Comparison of ENCODE assay signal across 1 cellular context in the genomic region with DNA sequence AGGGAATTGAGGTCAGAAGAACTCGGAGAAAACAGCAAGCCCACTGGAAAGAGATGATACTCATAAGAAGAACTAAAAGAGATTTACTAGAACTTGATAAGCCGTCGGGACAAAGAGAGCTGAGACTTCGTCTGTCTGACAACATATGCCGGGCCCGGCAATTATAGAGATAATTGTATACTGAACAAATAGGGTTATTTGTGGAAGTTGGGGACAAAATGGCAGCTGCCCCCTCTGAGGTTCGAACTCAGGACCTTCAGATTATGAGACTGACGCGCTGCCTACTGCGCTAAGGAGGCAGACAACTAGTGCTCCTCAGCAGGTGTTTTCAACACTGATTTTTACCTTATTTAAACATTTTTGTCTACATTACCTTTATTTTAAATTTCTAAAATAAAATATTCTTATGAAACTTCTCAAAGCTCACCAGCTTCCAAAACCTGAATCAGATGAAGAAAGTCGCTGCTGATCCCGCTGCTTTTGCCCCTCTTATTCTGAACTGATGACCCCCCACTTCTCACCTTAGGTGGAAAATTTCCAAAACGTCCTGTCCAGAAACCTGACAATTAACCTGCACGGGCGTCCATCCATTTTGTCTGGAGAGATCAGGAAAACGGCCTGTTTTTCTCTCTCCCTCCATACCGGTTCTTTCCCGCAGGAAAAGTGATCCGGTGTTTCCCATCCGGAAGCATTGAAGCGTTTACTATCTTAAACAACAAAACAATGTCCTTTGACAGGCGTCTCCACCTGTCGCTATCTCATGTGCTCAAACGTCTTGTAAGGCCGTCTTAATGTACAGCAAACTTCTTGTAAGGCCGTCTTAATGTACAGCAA.
TF ChIP-seq lines count a peak whose summit lies in the region.

No MANE protein-coding gene starts in this region.

TF ChIP-seq in K562, 482 proteins besides CTCF, POLR2A, EP300 and RAD21 (continued from another document and continues in another):
- TF ChIP-seq ZSCAN32 (CRISPR knock-in tag; IDR thresholded peaks at IDR 0.05) (no peak), NRF1 (conservative IDR thresholded peaks at IDR 0.05 in 1 of 2, IDR thresholded peaks at IDR 0.05 in 1 of 2) (no peak), RCOR1 (IDR thresholded peaks at IDR 0.05; ENCODE audit: borderline replicate concordance in 1 of 2, low read depth in 2 of 2, low read length in 2 of 2) (peak in 1 of 2 experiments; percentile 77; a peak in 2 of 4 replicates), SOX6 (IDR thresholded peaks at IDR 0.05) (peak; percentile 84), ZNF696 (CRISPR knock-in tag; conservative IDR thresholded peaks at IDR 0.05) (no peak), ZNF76 (CRISPR knock-in tag; IDR thresholded peaks at IDR 0.05; ENCODE audit: borderline replicate concordance) (no peak), ZBTB17 (CRISPR knock-in tag; IDR thresholded peaks at IDR 0.05) (no peak), TSC22D4 (tag; IDR thresholded peaks at IDR 0.05) (no peak), TOE1 (IDR thresholded peaks at IDR 0.05; ENCODE audit: borderline replicate concordance) (no peak; the same call in 1 of the 2 replicates), TOE1 (CRISPR knock-in tag; IDR thresholded peaks at IDR 0.05; ENCODE audit: borderline replicate concordance, low read depth) (no peak), SIRT6 (IDR thresholded peaks at IDR 0.05; ENCODE audit: low read depth, low read length) (no peak), TCF7 (IDR thresholded peaks at IDR 0.05; ENCODE audit: borderline replicate concordance) (no peak), ZNF121 (CRISPR knock-in tag; conservative IDR thresholded peaks at IDR 0.05) (no peak), KAT7 (CRISPR knock-in tag; IDR thresholded peaks at IDR 0.05; ENCODE audit: borderline replicate concordance) (peak; percentile 65; the same call in 1 of the 2 replicates), RBM39 (optimal IDR thresholded peaks at IDR 0.05; ENCODE audit: low read depth, low read length) (no peak), BCOR (IDR thresholded peaks at IDR 0.05) (peak; percentile 48; the same call in 1 of the 2 replicates), FOXK2 (conservative IDR thresholded peaks at IDR 0.05 in 1 of 2, IDR thresholded peaks at IDR 0.05 in 1 of 2; ENCODE audit: low read depth in 2 of 2) (peak in 1 of 2 experiments; percentile 83; a peak in 2 of 4 replicates), MECOM (CRISPR knock-in tag; IDR thresholded peaks at IDR 0.05) (peak; percentile 56; the same call in 1 of the 2 replicates), ETV1 (tag; conservative IDR thresholded peaks at IDR 0.05; ENCODE audit: low read depth) (0 out of 2 replicates have a peak, but pooled peaks have one; percentile 29), MYNN (IDR thresholded peaks at IDR 0.05) (0 out of 2 replicates have a peak, but pooled peaks have one; percentile 37), MYNN (CRISPR knock-in tag; IDR thresholded peaks at IDR 0.05) (no peak), TBP (optimal IDR thresholded peaks at IDR 0.05; ENCODE audit: low read depth, low read length) (peak; percentile 100), ZNF764 (CRISPR knock-in tag; IDR thresholded peaks at IDR 0.05; ENCODE audit: low read depth) (peak; percentile 66; the same call in 1 of the 2 replicates), ZBTB33 (CRISPR knock-in tag; IDR thresholded peaks at IDR 0.05) (peak; percentile 71), CCAR2 (IDR thresholded peaks at IDR 0.05; ENCODE audit: low read depth, low read length) (no peak), NFIX (CRISPR knock-in tag; IDR thresholded peaks at IDR 0.05; ENCODE audit: low read depth) (no peak), SNIP1 (IDR thresholded peaks at IDR 0.05; ENCODE audit: low read depth) (no peak), SRSF9 (IDR thresholded peaks at IDR 0.05; ENCODE audit: borderline replicate concordance, low read depth, low read length) (no peak), E2F3 (CRISPR knock-in tag; IDR thresholded peaks at IDR 0.05) (no peak), PTBP1 (IDR thresholded peaks at IDR 0.05; ENCODE audit: low read depth, low read length) (no peak), NCOA2 (IDR thresholded peaks at IDR 0.05; ENCODE audit: partially characterized antibody in 2 of 2) (peak in 1 of 2 experiments; percentile 89), TAF1 (IDR thresholded peaks at IDR 0.05; ENCODE audit: control insufficient read depth, extremely low read depth, insufficient read depth, low read length, severe bottlenecking) (no peak), SREBF1 (IDR thresholded peaks at IDR 0.05; ENCODE audit: borderline replicate concordance, low read depth, low read length) (peak; percentile 70; the same call in 1 of the 2 replicates), ZNF780A (CRISPR knock-in tag; IDR thresholded peaks at IDR 0.05) (no peak)
- TF ChIP-seq, protein P1, sequence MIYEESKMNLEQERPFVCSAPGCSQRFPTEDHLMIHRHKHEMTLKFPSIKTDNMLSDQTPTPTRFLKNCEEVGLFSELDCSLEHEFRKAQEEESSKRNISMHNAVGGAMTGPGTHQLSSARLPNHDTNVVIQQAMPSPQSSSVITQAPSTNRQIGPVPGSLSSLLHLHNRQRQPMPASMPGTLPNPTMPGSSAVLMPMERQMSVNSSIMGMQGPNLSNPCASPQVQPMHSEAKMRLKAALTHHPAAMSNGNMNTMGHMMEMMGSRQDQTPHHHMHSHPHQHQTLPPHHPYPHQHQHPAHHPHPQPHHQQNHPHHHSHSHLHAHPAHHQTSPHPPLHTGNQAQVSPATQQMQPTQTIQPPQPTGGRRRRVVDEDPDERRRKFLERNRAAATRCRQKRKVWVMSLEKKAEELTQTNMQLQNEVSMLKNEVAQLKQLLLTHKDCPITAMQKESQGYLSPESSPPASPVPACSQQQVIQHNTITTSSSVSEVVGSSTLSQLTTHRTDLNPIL (CRISPR knock-in tag; IDR thresholded peaks at IDR 0.05), result no peak
- TF ChIP-seq, protein P2, sequence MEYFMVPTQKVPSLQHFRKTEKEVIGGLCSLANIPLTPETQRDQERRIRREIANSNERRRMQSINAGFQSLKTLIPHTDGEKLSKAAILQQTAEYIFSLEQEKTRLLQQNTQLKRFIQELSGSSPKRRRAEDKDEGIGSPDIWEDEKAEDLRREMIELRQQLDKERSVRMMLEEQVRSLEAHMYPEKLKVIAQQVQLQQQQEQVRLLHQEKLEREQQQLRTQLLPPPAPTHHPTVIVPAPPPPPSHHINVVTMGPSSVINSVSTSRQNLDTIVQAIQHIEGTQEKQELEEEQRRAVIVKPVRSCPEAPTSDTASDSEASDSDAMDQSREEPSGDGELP (CRISPR knock-in tag; IDR thresholded peaks at IDR 0.05; ENCODE audit: borderline replicate concordance), result no peak
- TF ChIP-seq, protein P3, sequence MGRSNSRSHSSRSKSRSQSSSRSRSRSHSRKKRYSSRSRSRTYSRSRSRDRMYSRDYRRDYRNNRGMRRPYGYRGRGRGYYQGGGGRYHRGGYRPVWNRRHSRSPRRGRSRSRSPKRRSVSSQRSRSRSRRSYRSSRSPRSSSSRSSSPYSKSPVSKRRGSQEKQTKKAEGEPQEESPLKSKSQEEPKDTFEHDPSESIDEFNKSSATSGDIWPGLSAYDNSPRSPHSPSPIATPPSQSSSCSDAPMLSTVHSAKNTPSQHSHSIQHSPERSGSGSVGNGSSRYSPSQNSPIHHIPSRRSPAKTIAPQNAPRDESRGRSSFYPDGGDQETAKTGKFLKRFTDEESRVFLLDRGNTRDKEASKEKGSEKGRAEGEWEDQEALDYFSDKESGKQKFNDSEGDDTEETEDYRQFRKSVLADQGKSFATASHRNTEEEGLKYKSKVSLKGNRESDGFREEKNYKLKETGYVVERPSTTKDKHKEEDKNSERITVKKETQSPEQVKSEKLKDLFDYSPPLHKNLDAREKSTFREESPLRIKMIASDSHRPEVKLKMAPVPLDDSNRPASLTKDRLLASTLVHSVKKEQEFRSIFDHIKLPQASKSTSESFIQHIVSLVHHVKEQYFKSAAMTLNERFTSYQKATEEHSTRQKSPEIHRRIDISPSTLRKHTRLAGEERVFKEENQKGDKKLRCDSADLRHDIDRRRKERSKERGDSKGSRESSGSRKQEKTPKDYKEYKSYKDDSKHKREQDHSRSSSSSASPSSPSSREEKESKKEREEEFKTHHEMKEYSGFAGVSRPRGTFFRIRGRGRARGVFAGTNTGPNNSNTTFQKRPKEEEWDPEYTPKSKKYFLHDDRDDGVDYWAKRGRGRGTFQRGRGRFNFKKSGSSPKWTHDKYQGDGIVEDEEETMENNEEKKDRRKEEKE (IDR thresholded peaks at IDR 0.05; ENCODE audit: borderline replicate concordance in 1 of 2, control insufficient read depth in 1 of 2, low read depth in 2 of 2, low read length in 1 of 2), result 0 out of 4 replicates have a peak, but pooled peaks of 1 of the 2 experiments have one; percentile 77
- TF ChIP-seq, protein P4, sequence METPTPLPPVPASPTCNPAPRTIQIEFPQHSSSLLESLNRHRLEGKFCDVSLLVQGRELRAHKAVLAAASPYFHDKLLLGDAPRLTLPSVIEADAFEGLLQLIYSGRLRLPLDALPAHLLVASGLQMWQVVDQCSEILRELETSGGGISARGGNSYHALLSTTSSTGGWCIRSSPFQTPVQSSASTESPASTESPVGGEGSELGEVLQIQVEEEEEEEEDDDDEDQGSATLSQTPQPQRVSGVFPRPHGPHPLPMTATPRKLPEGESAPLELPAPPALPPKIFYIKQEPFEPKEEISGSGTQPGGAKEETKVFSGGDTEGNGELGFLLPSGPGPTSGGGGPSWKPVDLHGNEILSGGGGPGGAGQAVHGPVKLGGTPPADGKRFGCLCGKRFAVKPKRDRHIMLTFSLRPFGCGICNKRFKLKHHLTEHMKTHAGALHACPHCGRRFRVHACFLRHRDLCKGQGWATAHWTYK (CRISPR knock-in tag; IDR thresholded peaks at IDR 0.05), result no peak
- TF ChIP-seq, protein P5, sequence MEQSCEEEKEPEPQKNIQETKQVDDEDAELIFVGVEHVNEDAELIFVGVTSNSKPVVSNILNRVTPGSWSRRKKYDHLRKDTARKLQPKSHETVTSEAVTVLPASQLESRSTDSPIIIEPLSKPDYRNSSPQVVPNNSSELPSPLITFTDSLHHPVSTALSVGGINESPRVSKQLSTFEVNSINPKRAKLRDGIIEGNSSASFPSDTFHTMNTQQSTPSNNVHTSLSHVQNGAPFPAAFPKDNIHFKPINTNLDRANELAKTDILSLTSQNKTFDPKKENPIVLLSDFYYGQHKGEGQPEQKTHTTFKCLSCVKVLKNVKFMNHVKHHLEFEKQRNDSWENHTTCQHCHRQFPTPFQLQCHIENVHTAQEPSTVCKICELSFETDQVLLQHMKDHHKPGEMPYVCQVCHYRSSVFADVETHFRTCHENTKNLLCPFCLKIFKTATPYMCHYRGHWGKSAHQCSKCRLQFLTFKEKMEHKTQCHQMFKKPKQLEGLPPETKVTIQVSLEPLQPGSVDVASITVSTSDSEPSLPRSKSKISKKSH (CRISPR knock-in tag; IDR thresholded peaks at IDR 0.05), result no peak
- TF ChIP-seq, protein P6, sequence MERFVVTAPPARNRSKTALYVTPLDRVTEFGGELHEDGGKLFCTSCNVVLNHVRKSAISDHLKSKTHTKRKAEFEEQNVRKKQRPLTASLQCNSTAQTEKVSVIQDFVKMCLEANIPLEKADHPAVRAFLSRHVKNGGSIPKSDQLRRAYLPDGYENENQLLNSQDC (CRISPR knock-in tag; IDR thresholded peaks at IDR 0.05), result 0 out of 2 replicates have a peak, but pooled peaks have one; percentile 36
- TF ChIP-seq, protein P7, sequence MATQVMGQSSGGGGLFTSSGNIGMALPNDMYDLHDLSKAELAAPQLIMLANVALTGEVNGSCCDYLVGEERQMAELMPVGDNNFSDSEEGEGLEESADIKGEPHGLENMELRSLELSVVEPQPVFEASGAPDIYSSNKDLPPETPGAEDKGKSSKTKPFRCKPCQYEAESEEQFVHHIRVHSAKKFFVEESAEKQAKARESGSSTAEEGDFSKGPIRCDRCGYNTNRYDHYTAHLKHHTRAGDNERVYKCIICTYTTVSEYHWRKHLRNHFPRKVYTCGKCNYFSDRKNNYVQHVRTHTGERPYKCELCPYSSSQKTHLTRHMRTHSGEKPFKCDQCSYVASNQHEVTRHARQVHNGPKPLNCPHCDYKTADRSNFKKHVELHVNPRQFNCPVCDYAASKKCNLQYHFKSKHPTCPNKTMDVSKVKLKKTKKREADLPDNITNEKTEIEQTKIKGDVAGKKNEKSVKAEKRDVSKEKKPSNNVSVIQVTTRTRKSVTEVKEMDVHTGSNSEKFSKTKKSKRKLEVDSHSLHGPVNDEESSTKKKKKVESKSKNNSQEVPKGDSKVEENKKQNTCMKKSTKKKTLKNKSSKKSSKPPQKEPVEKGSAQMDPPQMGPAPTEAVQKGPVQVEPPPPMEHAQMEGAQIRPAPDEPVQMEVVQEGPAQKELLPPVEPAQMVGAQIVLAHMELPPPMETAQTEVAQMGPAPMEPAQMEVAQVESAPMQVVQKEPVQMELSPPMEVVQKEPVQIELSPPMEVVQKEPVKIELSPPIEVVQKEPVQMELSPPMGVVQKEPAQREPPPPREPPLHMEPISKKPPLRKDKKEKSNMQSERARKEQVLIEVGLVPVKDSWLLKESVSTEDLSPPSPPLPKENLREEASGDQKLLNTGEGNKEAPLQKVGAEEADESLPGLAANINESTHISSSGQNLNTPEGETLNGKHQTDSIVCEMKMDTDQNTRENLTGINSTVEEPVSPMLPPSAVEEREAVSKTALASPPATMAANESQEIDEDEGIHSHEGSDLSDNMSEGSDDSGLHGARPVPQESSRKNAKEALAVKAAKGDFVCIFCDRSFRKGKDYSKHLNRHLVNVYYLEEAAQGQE (CRISPR knock-in tag; IDR thresholded peaks at IDR 0.05; ENCODE audit: low read depth), result no peak
- TF ChIP-seq, protein P8, sequence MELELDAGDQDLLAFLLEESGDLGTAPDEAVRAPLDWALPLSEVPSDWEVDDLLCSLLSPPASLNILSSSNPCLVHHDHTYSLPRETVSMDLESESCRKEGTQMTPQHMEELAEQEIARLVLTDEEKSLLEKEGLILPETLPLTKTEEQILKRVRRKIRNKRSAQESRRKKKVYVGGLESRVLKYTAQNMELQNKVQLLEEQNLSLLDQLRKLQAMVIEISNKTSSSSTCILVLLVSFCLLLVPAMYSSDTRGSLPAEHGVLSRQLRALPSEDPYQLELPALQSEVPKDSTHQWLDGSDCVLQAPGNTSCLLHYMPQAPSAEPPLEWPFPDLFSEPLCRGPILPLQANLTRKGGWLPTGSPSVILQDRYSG (tag; conservative IDR thresholded peaks at IDR 0.05; ENCODE audit: low read depth), result no peak
